In the genomic region with DNA sequence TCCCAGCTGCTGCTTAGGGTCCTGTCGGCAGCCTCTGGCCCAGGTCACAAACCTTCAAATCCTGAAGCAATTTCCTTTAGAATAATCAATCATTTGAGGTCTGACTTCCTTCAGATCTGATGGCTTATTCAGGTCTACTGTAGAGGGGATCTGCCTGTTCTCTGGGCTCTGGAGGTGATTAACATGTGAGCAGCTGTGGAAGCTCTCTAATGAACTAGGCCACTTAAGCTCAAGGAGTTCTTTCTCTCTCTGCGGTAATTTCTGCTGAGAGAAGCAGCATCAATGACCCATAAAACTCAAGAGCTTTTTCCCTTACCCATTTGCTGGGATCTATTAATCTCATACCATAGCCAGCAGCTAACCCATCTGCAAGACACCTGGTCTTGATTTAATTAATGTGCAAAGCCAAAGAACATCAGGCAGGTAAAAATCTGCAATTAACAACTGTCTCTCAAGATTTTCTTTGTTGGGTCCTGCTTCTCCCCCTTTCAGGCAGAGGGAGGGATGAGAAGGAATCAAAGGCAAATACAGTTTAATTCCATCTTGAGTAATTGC, we compare ENCODE assay signal across 8 cellular contexts.
DNase-seq lines count a peak whose midpoint lies in the region; ATAC-seq and TF ChIP-seq lines count a peak whose summit lies in the region.

No MANE protein-coding gene starts in this region.

- H3K79me2 ChIP-seq in hepatocyte = no peaks in the 10 kb centered on the region

- H4K20me1 ChIP-seq in hepatocyte (ENCODE audit: insufficient read depth, poor library complexity, severe bottlenecking) = no peaks in the 10 kb centered on the region

- ATAC-seq in aorta (ENCODE audit: low FRiP score) = no peak
- ATAC-seq in Right ventricle myocardium inferior = no peak
- ATAC-seq in stimulated activated naive CD8-positive, alpha-beta T cell treated with anti-CD3 and anti-CD28 coated beads, Interleukin-15, Interleukin-2, amounts not matched to agents 100 U/mL and 50 U/mL, for 24 hours = no peak

- peaks cover 5 to 6% of the 10 kb centered on the region in 2 donors for H3K4me1 ChIP-seq in breast epithelium
- H3K4me1 ChIP-seq in hepatocyte (ENCODE audit: insufficient read depth) = peaks cover 32% of the 10 kb centered on the region
- H3K4me1 ChIP-seq in vagina = peaks cover 46% of the 10 kb centered on the region
- H3K4me1 ChIP-seq in aorta (ENCODE audit: control insufficient read depth in 1 of 2, insufficient read depth in 2 of 2, low read length in 2 of 2) = no peaks in the 10 kb centered on the region

- H3K9me3 ChIP-seq in breast epithelium (no peaks in the 10 kb centered on the region), hepatocyte (ENCODE audit: low read depth) (no peaks in the 10 kb centered on the region), vagina (no peaks in the 10 kb centered on the region), aorta (ENCODE audit: control insufficient read depth, low read length) (no peaks in the 10 kb centered on the region)

- no TSS peak for BruUV-seq in MCF 10A (replicated peaks; lab: Mats Ljungman, UMichigan)

- H3K27me3 Mint-ChIP-seq in MCF 10A (ENCODE audit: insufficient read depth, unreplicated experiment) = no peaks in the 10 kb centered on the region

- no peaks in the 10 kb centered on the region for H3K9me2 ChIP-seq in hepatocyte (replicated peaks; ENCODE audit: insufficient read depth)

- no peak overlapping the region for H2AFZ ChIP-seq in hepatocyte

- H3K27me3 ChIP-seq in breast epithelium (no peaks in the 10 kb centered on the region), hepatocyte (no peaks in the 10 kb centered on the region), vagina (no peaks in the 10 kb centered on the region), aorta (ENCODE audit: control insufficient read depth in 1 of 2, insufficient read depth in 2 of 2, low read length in 1 of 2) (no peaks in the 10 kb centered on the region)

- peak overlapping the region; percentile 75 for H3K27ac Mint-ChIP-seq in MCF 10A (ENCODE audit: low read depth, unreplicated experiment)

- no peak overlapping the region for H3K4me3 ChIP-seq in breast epithelium
- no peak overlapping the region for H3K4me3 ChIP-seq in hepatocyte
- no peak overlapping the region for H3K4me3 ChIP-seq in vagina
- no peak overlapping the region for H3K4me3 ChIP-seq in aorta (ENCODE audit: low read length in 2 of 2)

- peaks cover 6% of the 10 kb centered on the region for H3K36me3 Mint-ChIP-seq in MCF 10A (ENCODE audit: insufficient read depth, unreplicated experiment)

- peak overlapping the region; percentile 19 for H3K4me3 Mint-ChIP-seq in MCF 10A (ENCODE audit: unreplicated experiment)

- no peak for TF ChIP-seq CTCF in MCF 10A (IDR thresholded peaks at IDR 0.05; ENCODE audit: unreplicated experiment)
- TF ChIP-seq CTCF in breast epithelium (IDR thresholded peaks at IDR 0.05) = no peak
- TF ChIP-seq CTCF in hepatocyte (IDR thresholded peaks at IDR 0.05; ENCODE audit: poor library complexity) = no peak
- TF ChIP-seq CTCF in vagina (IDR thresholded peaks at IDR 0.05) = no peak

- WGBS in hepatocyte (ENCODE audit: low lambda C conversion rate, missing lambda C conversion rate) = 23% methylated on average over 2 of the region's 2 CpGs
- 85 to 90% methylated on average over 2 of the region's 2 CpGs for WGBS in aorta, 2 donors

- H3K27ac ChIP-seq in breast epithelium = peak overlapping the region in 1 of 2 donors; percentile 48
- peak overlapping the region; percentile 71 for H3K27ac ChIP-seq in hepatocyte
- H3K27ac ChIP-seq in vagina = peak overlapping the region; percentile 38
- no peak overlapping the region for H3K27ac ChIP-seq in aorta (ENCODE audit: low read depth in 1 of 2, low read length in 2 of 2)

- TF ChIP-seq POLR2A in breast epithelium (IDR thresholded peaks at IDR 0.05) (no peak), vagina (IDR thresholded peaks at IDR 0.05) (no peak)

- H3K4me2 ChIP-seq in hepatocyte = peak overlapping the region; percentile 32

- CTCF ChIA-PET in MCF 10A (lab: Yijun Ruan, JAX) = interaction anchor here (1.0 to 2.6 kb wide), 2 partner anchors 115 to 184 kb away, joined by 4 to 9 read pairs; partner anchors contain the start of gene BDH1

- DNase-seq in MCF 10A (ENCODE audit: unreplicated experiment) = no peak
- DNase-seq in breast epithelium (ENCODE audit: low spot score in 2 of 2) = no peak
- peak; percentile 9 for DNase-seq in NCI-H748 treated with DMSO at 0.1 percent for 48 hours (lab: John Stamatoyannopoulos, UW)
- no peak for DNase-seq in hepatocyte (ENCODE audit: low spot score)
- DNase-seq in vagina (ENCODE audit: extremely low spot score in 2 of 2) = no peak
- no peak for DNase-seq in aorta
- DNase-seq in Right ventricle myocardium inferior (ENCODE audit: missing footprints) = no peak
- DNase-seq in stimulated activated naive CD8-positive, alpha-beta T cell treated with anti-CD3 and anti-CD28 coated beads, Interleukin-15, Interleukin-2, amounts not matched to agents 100 U/mL and 50 U/mL, for 24 hours = no peak

- peaks cover 47% of the 10 kb centered on the region for H3K4me1 Mint-ChIP-seq in MCF 10A (ENCODE audit: insufficient read depth, unreplicated experiment)

- H3K9me3 Mint-ChIP-seq in MCF 10A (ENCODE audit: unreplicated experiment) = no peaks in the 10 kb centered on the region

- POLR2A ChIA-PET in MCF 10A (lab: Yijun Ruan, JAX) = interaction anchor here (0.6 to 4.7 kb wide), 11 partner anchors 23 to 631 kb away, joined by 3 to 39 read pairs (median 7); partner anchors contain the start of gene DLG1

- H3K36me3 ChIP-seq in breast epithelium = no peaks in the 10 kb centered on the region
- H3K36me3 ChIP-seq in hepatocyte (replicated peaks; ENCODE audit: insufficient read depth, low read depth) = no peaks in the 10 kb centered on the region
- H3K36me3 ChIP-seq in vagina = no peaks in the 10 kb centered on the region
- no peaks in the 10 kb centered on the region for H3K36me3 ChIP-seq in aorta (ENCODE audit: control insufficient read depth in 1 of 2, insufficient read depth in 2 of 2, low read length in 1 of 2)

- intact Hi-C loops in MCF 10A (cut with micrococcal nuclease) = loop anchor here (2.0 to 5.0 kb wide), 2 partner anchors 23 to 74 kb away; partner anchors contain the start of gene DLG1
- intact Hi-C loops in breast epithelium (cut with DNase I; ENCODE audit: low total_unique reads) = no loop called here
- intact Hi-C loops in vagina (cut with DNase I) = no loop called here
- intact Hi-C loops in aorta (cut with DNase I) = no loop called here
- intact Hi-C loops in Right ventricle myocardium inferior (cut with DNase I) = no loop called here

Comparison
In these comparisons a context has a peak if more than half of its experiments do, and no peak if none do; other contexts are left out.
1. H3K27ac ChIP-seq: peak in hepatocyte (single experiment) and vagina (single experiment); none in aorta (0 of 2).